9 cellular contexts compared by ENCODE assay signal in genomic region chr5:150129813-150130492, GRCh38. TPM values are rescaled to one million over a fixed set of nuclear protein-coding genes. Genes with fewer than 3 reads are reported as not detected.
A peak's percentile ranks its signal among the peaks of the same experiment; 100 is the strongest.
DNase-seq lines count a peak whose midpoint lies in the region; ATAC-seq, FAIRE-seq and TF ChIP-seq lines count a peak whose summit lies in the region.
"Had no signal": no experiment of that assay in that cellular context is flagged by ENCODE, and none has a peak within 500 bp of the region (broad histone marks: within the 10 kb centered on the region; RNA-seq: fewer than 3 reads in every experiment).

No MANE protein-coding gene starts in this region.

- ATAC-seq in HG02642 (IDR thresholded peaks at IDR 0.05; ENCODE audit: poor library complexity, unreplicated experiment): peak; percentile 51
- peak; percentile 80 for ATAC-seq in gastroesophageal sphincter
- peak; percentile 91 to 95 (median 93) for ATAC-seq in pancreas
- no peak for ATAC-seq in HG03025 (IDR thresholded peaks at IDR 0.05; ENCODE audit: low FRiP score, unreplicated experiment)

- WGBS in gastroesophageal sphincter (ENCODE audit: low coverage in 1 of 2), 2 donors: 12 to 27% methylated on average over 7 to 8 of the region's 25 CpGs
- 16 to 19% methylated on average over 25 of the region's 25 CpGs for WGBS in pancreas, 2 donors

- intact Hi-C loops in pancreas (cut with DNase I): loop anchor here in 1 of 3 donors (10.0 kb wide), 3 partner anchors 85 to 305 kb away; no protein-coding TSS in a partner anchor
- intact Hi-C loops in uterus (cut with DNase I; ENCODE audit: low total_unique reads): loop anchor here (5.0 kb wide), 1 partner anchor 87 kb away; no protein-coding TSS in a partner anchor

- DNase-seq in ELR (ENCODE audit: low read depth): peak; percentile 81
- DNase-seq in OCI-M1 (lab: John Stamatoyannopoulos, UW): peak; percentile 76
- DNase-seq in activated effector memory CD4-positive, alpha-beta T cell treated with anti-CD3 and anti-CD28 coated beads, Interleukin-2, amount 50 U/mL, for 16 hours: peak; percentile 70
- DNase-seq in pancreas: peak; percentile 56 to 85 (median 76)
- peak; percentile 85 to 87 for DNase-seq in uterus

- TF ChIP-seq EP300 in gastroesophageal sphincter (IDR thresholded peaks at IDR 0.05): no peak

- H3K4me1 ChIP-seq in gastroesophageal sphincter: peaks cover 0 to 56% (median 32%) of the 10 kb centered on the region in 3 donors
- H3K4me1 ChIP-seq in pancreas: no peaks in the 10 kb centered on the region
- H3K4me1 ChIP-seq in uterus: peaks cover 0 to 40% of the 10 kb centered on the region in 2 donors

- no peaks in the 10 kb centered on the region for H3K27me3 ChIP-seq in gastroesophageal sphincter
- H3K27me3 ChIP-seq in pancreas: no peaks in the 10 kb centered on the region
- no peaks in the 10 kb centered on the region for H3K27me3 ChIP-seq in uterus

- peak in 3 of 4 experiments; percentile 96 to 98 (median 96) for TF ChIP-seq CTCF in gastroesophageal sphincter (IDR thresholded peaks at IDR 0.05)
- TF ChIP-seq CTCF in pancreas (IDR thresholded peaks at IDR 0.05): peak; percentile 82 to 91 (median 86)
- TF ChIP-seq CTCF in uterus (IDR thresholded peaks at IDR 0.05): peak; percentile 92 to 97 (median 94)

- peaks cover 0 to 89% of the 10 kb centered on the region in 2 donors for H3K36me3 ChIP-seq in gastroesophageal sphincter
- no peaks in the 10 kb centered on the region for H3K36me3 ChIP-seq in pancreas
- no peaks in the 10 kb centered on the region for H3K36me3 ChIP-seq in uterus

- no peaks in the 10 kb centered on the region for H3K9me3 ChIP-seq in gastroesophageal sphincter
- no peaks in the 10 kb centered on the region for H3K9me3 ChIP-seq in pancreas
- H3K9me3 ChIP-seq in uterus: no peaks in the 10 kb centered on the region

- peak overlapping the region in 1 of 2 donors; percentile 20 for H3K4me3 ChIP-seq in gastroesophageal sphincter
- peak overlapping the region in 2 of 4 donors; percentile 4 to 11 for H3K4me3 ChIP-seq in pancreas
- H3K4me3 ChIP-seq in uterus: no peak overlapping the region

- no peak for FAIRE-seq in pancreas (lab: Jason Lieb, UNC)

- H3K27ac ChIP-seq in gastroesophageal sphincter (peak overlapping the region in 3 of 4 donors; percentile 27 to 50 (median 37)), pancreas (no peak overlapping the region), uterus (peak overlapping the region; percentile 59 to 99)

- TF ChIP-seq POLR2A in gastroesophageal sphincter (IDR thresholded peaks at IDR 0.05) (no peak), uterus (IDR thresholded peaks at IDR 0.05) (no peak)

RNA-seq across cellular contexts. Expression of gene PDGFRB, which starts 25.7 kb away (rescaled TPM):
- total RNA-seq in gastroesophageal sphincter (100 to 1,000 TPM in 3 of 4 donors, 10 to 100 TPM in 1; 87.5 to 161 (median 113) TPM), pancreas (10 to 100 TPM in 4 of 6 donors, 1 to 10 TPM in 2; 7.2 to 48.6 (median 15.6) TPM), uterus (100 to 1,000 TPM in 3 of 4 donors, 10 to 100 TPM in 1; 60.2 to 378 (median 235) TPM)
- polyA plus RNA-seq in pancreas: 10 to 100 TPM; 11.5 to 17.0 TPM

RNA-seq across cellular contexts. Expression of gene CDX1, which starts 36.6 kb away (rescaled TPM):
- total RNA-seq in gastroesophageal sphincter (not detected), pancreas (under 1 TPM in 2 of 6 donors, not detected in 4; 0.13 to 0.16 TPM), uterus (under 1 TPM; 0.29 to 0.77 (median 0.38) TPM)
- under 1 TPM in 1 of 2 donors, not detected in 1; 0.19 TPM for polyA plus RNA-seq in pancreas

RNA-seq across cellular contexts. Expression of gene CSF1R, which starts 43.6 kb away (rescaled TPM):
- total RNA-seq in gastroesophageal sphincter (10 to 100 TPM; 12.3 to 58.0 (median 35.2) TPM), pancreas (10 to 100 TPM in 3 of 6 donors, 1 to 10 TPM in 3; 1.4 to 51.2 (median 7.6) TPM), uterus (10 to 100 TPM in 3 of 4 donors, 1 to 10 TPM in 1; 1.0 to 42.9 (median 22.8) TPM)
- polyA plus RNA-seq in pancreas: 1 to 10 TPM; 1.9 to 2.6 TPM

RNA-seq across cellular contexts. Expression of gene SLC6A7, which starts 59.9 kb away (rescaled TPM):
- total RNA-seq in gastroesophageal sphincter (not detected), pancreas (not detected), uterus (not detected)
- polyA plus RNA-seq in pancreas: not detected
- polyA plus RNA-seq: adipose tissue had no signal

Comparison
In these comparisons a context has a peak if more than half of its experiments do, and no peak if none do; other contexts are left out.
1. H3K27ac ChIP-seq: peak in gastroesophageal sphincter (3 of 4) and uterus (2 of 2); none in pancreas (0 of 4).
2. Peak in every context shown above with its lines, with median percentiles within 50 percentile points of each other: DNase-seq and CTCF ChIP-seq.